In genomic region chr3:169379496-169380121, GRCh38 we compare ENCODE assay signal across 27 cellular contexts.
"Had no signal": no experiment of that assay in that cellular context is flagged by ENCODE, and none has a peak within 500 bp of the region (broad histone marks: within the 10 kb centered on the region; RNA-seq: fewer than 3 reads in every experiment).

No MANE protein-coding gene starts in this region.

- H3K27ac ChIP-seq: breast epithelium, colonic mucosa, epithelial cell of prostate, gastrocnemius medialis, left ventricle myocardium inferior, ovary, psoas muscle, right atrium auricular region, thyroid gland had no signal

- DNase-seq: activated B cell treated with CpG ODN at 0.5 μM for 24 hours; activated CD4-positive, alpha-beta T cell treated with anti-CD3 and anti-CD28 coated beads, Interleukin-2, amount 50 U/mL, for 1 hour; activated CD8-positive, alpha-beta memory T cell treated with anti-CD3 and anti-CD28 coated beads, Interleukin-2, amount 10 ng/mL, durations not matched to agents 7 days and 5 days; activated CD8-positive, alpha-beta T cell treated with anti-CD3 and anti-CD28 coated beads, Interleukin-2, amount 10 ng/mL, durations not matched to agents 7 days and 5 days; activated naive CD8-positive, alpha-beta T cell treated with anti-CD3 and anti-CD28 coated beads, Interleukin-2, amount 50 U/mL, for 24 hours; activated T-cell treated with anti-CD3 and anti-CD28 coated beads, Interleukin-2, amount 50 U/mL, for 48 hours; amygdala; colonic mucosa; effector CD8-positive, alpha-beta T cell; gastrocnemius medialis; hippocampal formation; left ventricle myocardium inferior; mesendoderm; ovary; psoas muscle; stimulated activated CD4-positive, alpha-beta T cell treated with anti-CD3 and anti-CD28 coated beads, Interleukin-4, amount 100 ng/mL, for 1 hour; stimulated activated naive CD8-positive, alpha-beta T cell treated with anti-CD3 and anti-CD28 coated beads, Interleukin-15, Interleukin-2, amounts not matched to agents 100 U/mL and 50 U/mL, for 24 hours; thyroid gland; upper lobe of left lung had no signal

- FAIRE-seq: endometrium, keratinocyte had no signal

- ATAC-seq: activated CD8-positive, alpha-beta memory T cell treated with anti-CD3 and anti-CD28 coated beads, Interleukin-2, amount 10 ng/mL, durations not matched to agents 7 days and 5 days; activated CD8-positive, alpha-beta T cell treated with anti-CD3 and anti-CD28 coated beads, Interleukin-2, amount 10 ng/mL, durations not matched to agents 7 days and 5 days; activated naive CD8-positive, alpha-beta T cell treated with anti-CD3 and anti-CD28 coated beads, Interleukin-2, amount 50 U/mL, for 24 hours; gastrocnemius medialis; natural killer cell treated with Interleukin-12 subunit alpha and Interleukin-12 subunit beta and Interleukin-15 and Interleukin-18, amount 100 ng/mL, for 72 hours; psoas muscle; SK-N-SH treated with all-trans-retinoic acid at 6 μM for 48 hours; stimulated activated naive CD8-positive, alpha-beta T cell treated with anti-CD3 and anti-CD28 coated beads, Interleukin-15, Interleukin-2, amounts not matched to agents 100 U/mL and 50 U/mL, for 24 hours had no signal

- H3K4me1 ChIP-seq: breast epithelium, colonic mucosa, gastrocnemius medialis, left ventricle myocardium inferior, psoas muscle, right atrium auricular region, thyroid gland, upper lobe of left lung had no signal

- H3K27me3 ChIP-seq: breast epithelium, colonic mucosa, gastrocnemius medialis, ovary, right atrium auricular region, thyroid gland, upper lobe of left lung had no signal

- H3K9me3 ChIP-seq: breast epithelium, colonic mucosa, gastrocnemius medialis, ovary, psoas muscle, right atrium auricular region, thyroid gland, upper lobe of left lung had no signal

- H3K4me3 ChIP-seq: breast epithelium, colonic mucosa, gastrocnemius medialis, left ventricle myocardium inferior, lung, ovary, psoas muscle, right atrium auricular region, thyroid gland, upper lobe of left lung had no signal

- H3K36me3 ChIP-seq: breast epithelium, colonic mucosa, gastrocnemius medialis, left ventricle myocardium inferior, ovary, right atrium auricular region, thyroid gland, upper lobe of left lung had no signal
